In the genomic region with DNA sequence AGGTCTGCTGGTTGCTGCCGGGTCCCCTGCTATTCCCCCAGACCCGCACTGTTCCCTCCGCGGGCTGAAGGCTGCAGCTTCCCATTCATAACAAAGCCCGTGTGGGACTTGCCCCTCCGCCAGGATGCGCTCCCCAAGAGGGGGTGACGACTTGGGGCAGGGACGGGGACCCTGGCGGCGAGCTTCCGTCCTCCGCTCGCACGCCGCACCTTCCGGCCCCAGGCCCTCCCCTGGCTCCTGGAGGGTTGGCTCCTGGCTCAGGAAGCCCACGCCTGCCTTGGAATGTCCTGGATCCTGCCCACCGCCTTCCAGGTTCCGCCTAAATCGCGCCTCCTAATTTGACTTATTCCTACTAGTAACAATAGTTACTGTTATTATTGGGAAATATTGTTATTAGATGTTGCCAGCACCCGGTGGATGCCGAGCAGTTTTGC, we compare ENCODE assay signal across 7 cellular contexts.
DNase-seq lines count a peak whose midpoint lies in the region; ATAC-seq and TF ChIP-seq lines count a peak whose summit lies in the region.

No MANE protein-coding gene starts in this region.

- no peak for TF ChIP-seq EP300 in Ishikawa (IDR thresholded peaks at IDR 0.05; ENCODE audit: borderline replicate concordance)

- peak overlapping the region; percentile 80 for H3K27ac ChIP-seq in duodenal mucosa (ENCODE audit: low read depth, low read length)

- peak overlapping the region; percentile 82 for H3K4me3 Mint-ChIP-seq in memory B cell
- peak overlapping the region; percentile 84 for H3K4me3 Mint-ChIP-seq in stimulated activated effector memory CD8-positive, alpha-beta T cell treated with anti-CD3 and anti-CD28 coated beads, Interleukin-12 subunit alpha, Interleukin-12 subunit beta, amount 100 ng/mL, for 72 hours

- peak overlapping the region; percentile 41 for H3K27ac Mint-ChIP-seq in memory B cell
- H3K27ac Mint-ChIP-seq in stimulated activated effector memory CD8-positive, alpha-beta T cell treated with anti-CD3 and anti-CD28 coated beads, Interleukin-12 subunit alpha, Interleukin-12 subunit beta, amount 100 ng/mL, for 72 hours: peak overlapping the region; percentile 92

- no peaks in the 10 kb centered on the region for H3K36me3 ChIP-seq in duodenal mucosa (ENCODE audit: control insufficient read depth in 1 of 2, insufficient read depth in 2 of 2, low read length in 2 of 2)

- no peaks in the 10 kb centered on the region for H3K9me3 Mint-ChIP-seq in memory B cell
- no peaks in the 10 kb centered on the region for H3K9me3 Mint-ChIP-seq in stimulated activated effector memory CD8-positive, alpha-beta T cell treated with anti-CD3 and anti-CD28 coated beads, Interleukin-12 subunit alpha, Interleukin-12 subunit beta, amount 100 ng/mL, for 72 hours

- TF ChIP-seq CTCF in GM12865 (IDR thresholded peaks at IDR 0.05; ENCODE audit: insufficient read depth, low read depth, low read length, missing control alignments): peak; percentile 33

- H3K27me3 ChIP-seq in duodenal mucosa (ENCODE audit: control insufficient read depth in 1 of 2, insufficient read depth in 2 of 2, low read length in 2 of 2): no peaks in the 10 kb centered on the region

- no peaks in the 10 kb centered on the region for H3K9me3 ChIP-seq in duodenal mucosa (ENCODE audit: control insufficient read depth in 1 of 2, low read length in 2 of 2)

- H3K36me3 Mint-ChIP-seq in memory B cell: no peaks in the 10 kb centered on the region
- peaks cover 21% of the 10 kb centered on the region for H3K36me3 Mint-ChIP-seq in stimulated activated effector memory CD8-positive, alpha-beta T cell treated with anti-CD3 and anti-CD28 coated beads, Interleukin-12 subunit alpha, Interleukin-12 subunit beta, amount 100 ng/mL, for 72 hours

- H3K4me1 Mint-ChIP-seq in memory B cell: no peaks in the 10 kb centered on the region
- peaks cover 10% of the 10 kb centered on the region for H3K4me1 Mint-ChIP-seq in stimulated activated effector memory CD8-positive, alpha-beta T cell treated with anti-CD3 and anti-CD28 coated beads, Interleukin-12 subunit alpha, Interleukin-12 subunit beta, amount 100 ng/mL, for 72 hours

- H3K9ac ChIP-seq in duodenal mucosa (ENCODE audit: low read depth in 1 of 2, low read length in 2 of 2): peak overlapping the region; percentile 39 to 56

- no peaks in the 10 kb centered on the region for H3K27me3 Mint-ChIP-seq in memory B cell

- ATAC-seq in memory B cell (ENCODE audit: low read depth) (peak; percentile 2), GM21367 (IDR thresholded peaks at IDR 0.05; ENCODE audit: unreplicated experiment) (no peak)
- peak; percentile 25 for ATAC-seq in stimulated activated effector memory CD8-positive, alpha-beta T cell treated with anti-CD3 and anti-CD28 coated beads, Interleukin-12 subunit alpha, Interleukin-12 subunit beta, amount 100 ng/mL, for 72 hours

- TF ChIP-seq RAD21 in Ishikawa (IDR thresholded peaks at IDR 0.05; ENCODE audit: low read depth): no peak

- DNase-seq in GM12865 (ENCODE audit: low read depth) (peak; percentile 70), memory B cell (ENCODE audit: low spot score in 2 of 2) (peak in 1 of 2 donors; percentile 23)
- DNase-seq in activated CD4-positive, CD25-positive, alpha-beta regulatory T cell treated with anti-CD3 and anti-CD28 coated beads, Interleukin-2, amount 50 U/mL, for 72 hours: peak; percentile 56
- no peak for DNase-seq in stimulated activated effector memory CD8-positive, alpha-beta T cell treated with anti-CD3 and anti-CD28 coated beads, Interleukin-12 subunit alpha, Interleukin-12 subunit beta, amount 100 ng/mL, for 72 hours (ENCODE audit: low spot score in 2 of 2)

- peaks cover 0 to 13% of the 10 kb centered on the region in 2 donors for H3K4me1 ChIP-seq in duodenal mucosa (ENCODE audit: control insufficient read depth in 1 of 2, insufficient read depth in 2 of 2, low read length in 2 of 2)

- H3K4me3 ChIP-seq in GM12865 (ENCODE audit: low read depth, low read length) (peak overlapping the region; percentile 74), duodenal mucosa (ENCODE audit: low read depth in 1 of 2, low read length in 2 of 2) (peak overlapping the region; percentile 68 to 72)

TF ChIP-seq in Ishikawa, 13 proteins besides CTCF, POLR2A, EP300 and RAD21:
- TF ChIP-seq EGR1 (IDR thresholded peaks at IDR 0.05) (0 out of 2 replicates have a peak, but pooled peaks have one; percentile 9), ZBTB7A (IDR thresholded peaks at IDR 0.05; ENCODE audit: low read depth) (peak; percentile 88; the same call in 1 of the 2 replicates), CREB1 (IDR thresholded peaks at IDR 0.05; ENCODE audit: low read depth) (no peak), FOXM1 (IDR thresholded peaks at IDR 0.05; ENCODE audit: borderline replicate concordance, low read depth) (0 out of 2 replicates have a peak, but pooled peaks have one; percentile 21), YY1 (IDR thresholded peaks at IDR 0.05; ENCODE audit: low read depth) (no peak; the same call in 1 of the 2 replicates), TEAD4 (IDR thresholded peaks at IDR 0.05) (peak; percentile 51; the same call in 1 of the 2 replicates), USF1 (IDR thresholded peaks at IDR 0.05) (no peak), NFIC (IDR thresholded peaks at IDR 0.05) (0 out of 2 replicates have a peak, but pooled peaks have one; percentile 11)
- TF ChIP-seq, protein P1, sequence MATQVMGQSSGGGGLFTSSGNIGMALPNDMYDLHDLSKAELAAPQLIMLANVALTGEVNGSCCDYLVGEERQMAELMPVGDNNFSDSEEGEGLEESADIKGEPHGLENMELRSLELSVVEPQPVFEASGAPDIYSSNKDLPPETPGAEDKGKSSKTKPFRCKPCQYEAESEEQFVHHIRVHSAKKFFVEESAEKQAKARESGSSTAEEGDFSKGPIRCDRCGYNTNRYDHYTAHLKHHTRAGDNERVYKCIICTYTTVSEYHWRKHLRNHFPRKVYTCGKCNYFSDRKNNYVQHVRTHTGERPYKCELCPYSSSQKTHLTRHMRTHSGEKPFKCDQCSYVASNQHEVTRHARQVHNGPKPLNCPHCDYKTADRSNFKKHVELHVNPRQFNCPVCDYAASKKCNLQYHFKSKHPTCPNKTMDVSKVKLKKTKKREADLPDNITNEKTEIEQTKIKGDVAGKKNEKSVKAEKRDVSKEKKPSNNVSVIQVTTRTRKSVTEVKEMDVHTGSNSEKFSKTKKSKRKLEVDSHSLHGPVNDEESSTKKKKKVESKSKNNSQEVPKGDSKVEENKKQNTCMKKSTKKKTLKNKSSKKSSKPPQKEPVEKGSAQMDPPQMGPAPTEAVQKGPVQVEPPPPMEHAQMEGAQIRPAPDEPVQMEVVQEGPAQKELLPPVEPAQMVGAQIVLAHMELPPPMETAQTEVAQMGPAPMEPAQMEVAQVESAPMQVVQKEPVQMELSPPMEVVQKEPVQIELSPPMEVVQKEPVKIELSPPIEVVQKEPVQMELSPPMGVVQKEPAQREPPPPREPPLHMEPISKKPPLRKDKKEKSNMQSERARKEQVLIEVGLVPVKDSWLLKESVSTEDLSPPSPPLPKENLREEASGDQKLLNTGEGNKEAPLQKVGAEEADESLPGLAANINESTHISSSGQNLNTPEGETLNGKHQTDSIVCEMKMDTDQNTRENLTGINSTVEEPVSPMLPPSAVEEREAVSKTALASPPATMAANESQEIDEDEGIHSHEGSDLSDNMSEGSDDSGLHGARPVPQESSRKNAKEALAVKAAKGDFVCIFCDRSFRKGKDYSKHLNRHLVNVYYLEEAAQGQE (IDR thresholded peaks at IDR 0.05; ENCODE audit: low read depth): no peak

Comparison
In these comparisons a context has a peak if more than half of its experiments do, and no peak if none do; other contexts are left out.
1. DNase-seq: peak in GM12865 (single experiment) and activated CD4-positive, CD25-positive, alpha-beta regulatory T cell treated with anti-CD3 and anti-CD28 coated beads, Interleukin-2, amount 50 U/mL, for 72 hours (single experiment); none in stimulated activated effector memory CD8-positive, alpha-beta T cell treated with anti-CD3 and anti-CD28 coated beads, Interleukin-12 subunit alpha, Interleukin-12 subunit beta, amount 100 ng/mL, for 72 hours (0 of 2).